Comparison of ENCODE assay signal across 8 cellular contexts in genomic region chr9:17734674-17735073, GRCh38.
"Had no signal": no experiment of that assay in that cellular context is flagged by ENCODE, and none has a peak within 500 bp of the region (broad histone marks: within the 10 kb centered on the region; RNA-seq: fewer than 3 reads in every experiment).

No MANE protein-coding gene starts in this region.

- H3K4me3 ChIP-seq: GM23248, HAP-1 had no signal

- H2AFZ ChIP-seq: GM23248 had no signal

- ATAC-seq: HCT116, HepG2 had no signal

- DNase-seq: GM23248, GOT3, H7, HFFc6 had no signal

- H3K9me3 ChIP-seq: HAP-1 had no signal

- H3K27ac ChIP-seq: GM23248, HL-60 had no signal

- H3K9ac ChIP-seq: GM23248 had no signal

- H3K36me3 ChIP-seq: HAP-1 had no signal

- H3K4me1 ChIP-seq: HAP-1 had no signal
